Comparison of ENCODE assay signal across 8 cellular contexts in the genomic region with DNA sequence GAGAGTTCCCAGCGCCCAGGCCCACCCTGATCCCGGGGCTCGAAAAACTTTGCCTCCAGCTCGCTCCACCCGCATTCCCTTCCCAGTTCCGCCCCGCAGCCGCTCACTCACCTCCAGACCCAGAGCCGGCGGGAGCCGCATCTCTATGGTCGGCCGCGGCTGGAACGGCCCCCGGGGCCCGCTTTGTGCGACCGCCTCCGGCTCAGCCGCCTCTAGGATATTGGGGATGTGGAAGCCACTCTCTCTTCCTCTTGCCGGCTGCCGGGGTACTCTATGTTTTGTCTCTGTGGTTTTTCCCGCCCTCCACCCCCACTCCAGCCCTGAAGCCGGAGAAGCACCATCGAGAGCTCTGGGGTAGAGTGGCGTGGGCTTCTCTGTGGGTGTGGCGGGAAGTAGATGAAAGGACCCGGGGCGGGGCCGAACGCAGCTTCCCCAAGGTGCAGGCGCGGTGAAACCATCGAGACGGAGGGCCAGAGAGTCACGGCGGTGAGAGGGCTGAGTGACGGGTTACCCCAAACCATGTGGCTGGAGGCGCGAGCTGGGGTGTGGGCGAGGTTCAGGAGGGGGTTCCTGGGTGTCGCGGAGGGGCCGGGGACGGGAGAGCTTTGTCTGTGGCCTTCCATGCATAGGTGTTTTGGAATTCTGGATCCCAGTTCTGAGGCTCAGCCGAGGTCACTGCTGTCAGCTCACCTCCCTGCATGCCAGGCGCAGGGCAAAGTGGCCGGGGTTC. TPM values are rescaled to one million over a fixed set of nuclear protein-coding genes. Genes with fewer than 3 reads are reported as not detected.
A peak's percentile ranks its signal among the peaks of the same experiment; 100 is the strongest.
DNase-seq lines count a peak whose midpoint lies in the region; ATAC-seq and TF ChIP-seq lines count a peak whose summit lies in the region.

A gene with protein sequence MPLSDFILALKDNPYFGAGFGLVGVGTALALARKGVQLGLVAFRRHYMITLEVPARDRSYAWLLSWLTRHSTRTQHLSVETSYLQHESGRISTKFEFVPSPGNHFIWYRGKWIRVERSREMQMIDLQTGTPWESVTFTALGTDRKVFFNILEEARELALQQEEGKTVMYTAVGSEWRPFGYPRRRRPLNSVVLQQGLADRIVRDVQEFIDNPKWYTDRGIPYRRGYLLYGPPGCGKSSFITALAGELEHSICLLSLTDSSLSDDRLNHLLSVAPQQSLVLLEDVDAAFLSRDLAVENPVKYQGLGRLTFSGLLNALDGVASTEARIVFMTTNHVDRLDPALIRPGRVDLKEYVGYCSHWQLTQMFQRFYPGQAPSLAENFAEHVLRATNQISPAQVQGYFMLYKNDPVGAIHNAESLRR (plus strand): TSS at position 426 of the 730 bp plus-strand sequence. CDS start 1,305 bp downstream, outside the sequence.
A gene with protein sequence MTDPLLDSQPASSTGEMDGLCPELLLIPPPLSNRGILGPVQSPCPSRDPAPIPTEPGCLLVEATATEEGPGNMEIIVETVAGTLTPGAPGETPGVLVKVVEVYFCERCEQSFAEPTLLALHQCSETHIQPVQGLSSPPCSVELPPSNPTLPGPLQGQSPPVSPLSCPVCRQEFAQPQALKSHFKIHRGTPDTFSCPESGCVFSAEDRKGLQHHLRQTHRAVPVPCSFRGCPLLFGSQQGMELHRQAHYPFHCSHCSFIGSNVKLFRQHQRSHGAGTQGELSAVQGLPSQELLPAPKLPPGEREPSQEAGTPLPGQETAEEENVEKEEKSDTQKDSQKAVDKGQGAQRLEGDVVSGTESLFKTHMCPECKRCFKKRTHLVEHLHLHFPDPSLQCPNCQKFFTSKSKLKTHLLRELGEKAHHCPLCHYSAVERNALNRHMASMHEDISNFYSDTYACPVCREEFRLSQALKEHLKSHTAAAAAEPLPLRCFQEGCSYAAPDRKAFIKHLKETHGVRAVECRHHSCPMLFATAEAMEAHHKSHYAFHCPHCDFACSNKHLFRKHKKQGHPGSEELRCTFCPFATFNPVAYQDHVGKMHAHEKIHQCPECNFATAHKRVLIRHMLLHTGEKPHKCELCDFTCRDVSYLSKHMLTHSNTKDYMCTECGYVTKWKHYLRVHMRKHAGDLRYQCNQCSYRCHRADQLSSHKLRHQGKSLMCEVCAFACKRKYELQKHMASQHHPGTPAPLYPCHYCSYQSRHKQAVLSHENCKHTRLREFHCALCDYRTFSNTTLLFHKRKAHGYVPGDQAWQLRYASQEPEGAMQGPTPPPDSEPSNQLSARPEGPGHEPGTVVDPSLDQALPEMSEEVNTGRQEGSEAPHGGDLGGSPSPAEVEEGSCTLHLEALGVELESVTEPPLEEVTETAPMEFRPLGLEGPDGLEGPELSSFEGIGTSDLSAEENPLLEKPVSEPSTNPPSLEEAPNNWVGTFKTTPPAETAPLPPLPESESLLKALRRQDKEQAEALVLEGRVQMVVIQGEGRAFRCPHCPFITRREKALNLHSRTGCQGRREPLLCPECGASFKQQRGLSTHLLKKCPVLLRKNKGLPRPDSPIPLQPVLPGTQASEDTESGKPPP (N-terminal part only) (minus strand): TSS at position 366 of the 730 bp plus-strand sequence. CDS start 3,194 bp downstream, outside the sequence.

- DNase-seq in NCI-H187 (lab: John Stamatoyannopoulos, UW) (peak; percentile 65 to 72), T-helper 17 cell (peak; percentile 81 to 91 (median 83)), left ventricle myocardium superior (peak; percentile 95), prostate gland (ENCODE audit: low spot score) (peak; percentile 92), ureter (ENCODE audit: low spot score) (peak; percentile 94)

- TF ChIP-seq CTCF in prostate gland (IDR thresholded peaks at IDR 0.05): peak in 1 of 4 experiments; percentile 8

- H3K27ac ChIP-seq in angular gyrus (ENCODE audit: low read depth, low read length) (peak within 1 kb of the TSS; percentile 77), prostate gland (peak within 1 kb of the TSS; percentile 70 to 81)

- H3K9me3 ChIP-seq in T-helper 17 cell (ENCODE audit: control insufficient read depth, low read length, poor library complexity, severe bottlenecking) (no peaks in the 10 kb centered on the region), prostate gland (no peaks in the 10 kb centered on the region)

- peak within 1 kb of the TSS; percentile 97 for H3K27ac Mint-ChIP-seq in T-helper 17 cell

- H3K4me1 Mint-ChIP-seq in T-helper 17 cell: peaks cover 35% of the 10 kb centered on the region

- intact Hi-C loops in left ventricle myocardium superior (cut with micrococcal nuclease) (no loop called here), prostate gland (cut with DNase I) (loop anchor here (5.0 kb wide), 1 partner anchor 367 kb away; a partner anchor contains a TSS)

- no peaks in the 10 kb centered on the region for H3K27me3 ChIP-seq in prostate gland (replicated peaks; ENCODE audit: insufficient read depth)

- peaks cover 7 to 8% of the 10 kb centered on the region in 2 donors for H3K36me3 ChIP-seq in prostate gland

- peak within 1 kb of the TSS; percentile 68 to 82 for H3K4me3 ChIP-seq in prostate gland

- TF ChIP-seq POLR2A in prostate gland (IDR thresholded peaks at IDR 0.05): peak; percentile 48

- H3K36me3 Mint-ChIP-seq in T-helper 17 cell (ENCODE audit: low read depth): peaks cover 2% of the 10 kb centered on the region

- ATAC-seq in GM18498 (IDR thresholded peaks at IDR 0.05; ENCODE audit: unreplicated experiment): peak; percentile 92
- peak; percentile 98 for ATAC-seq in HG02885 (IDR thresholded peaks at IDR 0.05; ENCODE audit: poor library complexity, unreplicated experiment)
- peak; percentile 98 for ATAC-seq in T-helper 17 cell
- peak; percentile 94 for ATAC-seq in left ventricle myocardium superior

- no peaks in the 10 kb centered on the region for H3K4me1 ChIP-seq in prostate gland (replicated peaks)

- H3K27me3 Mint-ChIP-seq in T-helper 17 cell: no peaks in the 10 kb centered on the region

- peak within 1 kb of the TSS; percentile 98 for H3K4me3 Mint-ChIP-seq in T-helper 17 cell

- WGBS in prostate gland: under 1% methylated on average over 49 of the region's 49 CpGs

RNA-seq across cellular contexts. Expression of the first gene that starts in this region (rescaled TPM):
- total RNA-seq in T-helper 17 cell (10 to 100 TPM; 24.1 to 31.8 TPM), left ventricle myocardium superior (49.1 TPM), prostate gland (10 to 100 TPM; 40.3 to 42.9 TPM), ureter (48.2 TPM)

RNA-seq across cellular contexts. Expression of the second gene that starts in this region (rescaled TPM):
- 10 to 100 TPM; 55.0 to 55.6 TPM for total RNA-seq in T-helper 17 cell
- 21.4 TPM for total RNA-seq in left ventricle myocardium superior
- 10 to 100 TPM; 25.5 to 34.7 TPM for total RNA-seq in prostate gland
- 35.4 TPM for total RNA-seq in ureter

Comparison
In these comparisons a context has a peak if more than half of its experiments do, and no peak if none do; other contexts are left out.
1. Peak in every context shown above with its lines: DNase-seq, ATAC-seq, H3K4me3 ChIP-seq and H3K27ac ChIP-seq.